ENCODE assay signal across 1 cellular context in genomic region chr17:28896884-28897768, GRCh38.
TF ChIP-seq lines count a peak whose summit lies in the region.

Gene FLOT2, minus strand, starts transcription at chr17:28897733. Its CDS starts 159 bp downstream, at chr17:28897574.

TF ChIP-seq in HEK293, 187 proteins besides CTCF, POLR2A, EP300 and RAD21 (continued from another document and continues in another):
- TF ChIP-seq ZNF510 (tag by site-specific recombination; IDR thresholded peaks at IDR 0.05; ENCODE audit: insufficient replicate concordance), result no peak
- no peak for TF ChIP-seq ZNF350 (tag by site-specific recombination; IDR thresholded peaks at IDR 0.05)
- no peak for TF ChIP-seq ZNF155 (tag by site-specific recombination; IDR thresholded peaks at IDR 0.05)
- TF ChIP-seq ZNF214 (tag by site-specific recombination; IDR thresholded peaks at IDR 0.05; ENCODE audit: borderline replicate concordance), result no peak
- TF ChIP-seq ZNF433 (tag by site-specific recombination; IDR thresholded peaks at IDR 0.05; ENCODE audit: low read depth), result no peak
- peak; percentile 79 for TF ChIP-seq ZNF449 (tag by site-specific recombination; IDR thresholded peaks at IDR 0.05)
- peak; percentile 79 for TF ChIP-seq KLF8 (tag by site-specific recombination; IDR thresholded peaks at IDR 0.05)
- TF ChIP-seq HOXC10 (CRISPR knock-in tag; IDR thresholded peaks at IDR 0.05), result 0 out of 2 replicates have a peak, but pooled peaks have one; percentile 49
- 0 out of 2 replicates have a peak, but pooled peaks have one; percentile 42 for TF ChIP-seq BCL11B (tag by site-specific recombination; IDR thresholded peaks at IDR 0.05; ENCODE audit: low read depth)
- no peak for TF ChIP-seq GFI1B (tag by site-specific recombination; IDR thresholded peaks at IDR 0.05)
- TF ChIP-seq INSM2 (tag by site-specific recombination; IDR thresholded peaks at IDR 0.05), result no peak; the same call in 1 of the 2 replicates
- TF ChIP-seq ZIC2 (tag by site-specific recombination; IDR thresholded peaks at IDR 0.05), result peak; percentile 100
- no peak for TF ChIP-seq ZNF645 (tag by site-specific recombination; IDR thresholded peaks at IDR 0.05)
- no peak for TF ChIP-seq ZNF549 (tag by site-specific recombination; IDR thresholded peaks at IDR 0.05)
- no peak; the same call in 1 of the 2 replicates for TF ChIP-seq ZNF146 (tag by site-specific recombination; IDR thresholded peaks at IDR 0.05)
- no peak; the same call in 1 of the 2 replicates for TF ChIP-seq ZNF121 (tag by site-specific recombination; IDR thresholded peaks at IDR 0.05)
- no peak for TF ChIP-seq ZNF302 (tag by site-specific recombination; IDR thresholded peaks at IDR 0.05; ENCODE audit: low read depth)
- no peak for TF ChIP-seq ZNF26 (tag by site-specific recombination; IDR thresholded peaks at IDR 0.05)
- no peak for TF ChIP-seq ZNF580 (tag by site-specific recombination; IDR thresholded peaks at IDR 0.05)
- TF ChIP-seq ZNF169 (tag by site-specific recombination; IDR thresholded peaks at IDR 0.05), result no peak
- TF ChIP-seq GLI4 (tag by site-specific recombination; IDR thresholded peaks at IDR 0.05), result peak; percentile 49; the same call in 1 of the 2 replicates
- peak; percentile 64 for TF ChIP-seq HIC1 (tag by site-specific recombination; IDR thresholded peaks at IDR 0.05)
- TF ChIP-seq ZFP69B (tag by site-specific recombination; IDR thresholded peaks at IDR 0.05), result peak; percentile 81
- peak; percentile 98 for TF ChIP-seq ZNF423 (tag by site-specific recombination; IDR thresholded peaks at IDR 0.05)
- TF ChIP-seq ZSCAN18 (tag by site-specific recombination; IDR thresholded peaks at IDR 0.05), result no peak
- peak; percentile 73 for TF ChIP-seq WT1 (tag by site-specific recombination; IDR thresholded peaks at IDR 0.05)
- TF ChIP-seq ZNF518A (tag by site-specific recombination; conservative IDR thresholded peaks at IDR 0.05; ENCODE audit: low read depth), result no peak
- no peak for TF ChIP-seq ZNF704 (tag by site-specific recombination; IDR thresholded peaks at IDR 0.05)
- no peak for TF ChIP-seq ZBTB17 (tag by site-specific recombination; IDR thresholded peaks at IDR 0.05)
- peak; percentile 30; the same call in 1 of the 2 replicates for TF ChIP-seq ZNF843 (tag by site-specific recombination; IDR thresholded peaks at IDR 0.05)
- TF ChIP-seq KLF16 (tag by site-specific recombination; IDR thresholded peaks at IDR 0.05), result peak; percentile 81
- peak; percentile 62; the same call in 1 of the 2 replicates for TF ChIP-seq ZNF394 (tag by site-specific recombination; IDR thresholded peaks at IDR 0.05; ENCODE audit: borderline replicate concordance)
- TF ChIP-seq REST (tag by site-specific recombination; IDR thresholded peaks at IDR 0.05), result 0 out of 2 replicates have a peak, but pooled peaks have one; percentile 18
